In the genomic region with DNA sequence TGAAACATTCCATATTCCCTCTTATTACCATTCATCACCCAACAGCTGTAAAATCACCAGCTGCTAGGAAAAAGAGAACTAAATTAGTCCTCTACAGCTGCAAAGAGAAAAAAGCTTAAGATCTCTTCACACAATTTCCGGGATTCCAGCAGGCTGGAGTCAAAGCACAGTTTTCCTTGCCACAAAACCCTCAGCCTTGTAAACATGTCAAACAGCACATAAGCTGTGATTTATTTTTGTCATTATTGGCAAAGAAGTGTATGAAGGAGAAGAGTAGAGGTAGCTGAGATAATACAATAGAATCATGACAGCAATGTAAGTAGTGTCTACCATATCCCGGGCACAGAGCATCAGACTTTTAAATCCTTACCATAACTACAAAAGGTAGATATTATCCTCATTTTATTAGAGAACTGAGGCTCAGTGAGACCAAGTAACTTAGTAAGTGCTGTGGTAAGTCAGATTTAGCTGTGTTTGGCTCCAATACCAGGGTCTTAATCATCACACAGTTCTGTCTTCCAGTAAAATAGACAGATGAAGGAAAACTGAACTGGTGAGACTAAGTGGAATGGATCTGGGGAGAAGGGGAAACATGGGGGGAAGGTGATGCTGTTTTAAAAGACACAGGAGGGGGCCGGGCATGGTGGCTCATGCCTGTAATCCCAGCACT, we compare ENCODE assay signal across 12 cellular contexts. TPM values are rescaled to one million over a fixed set of nuclear protein-coding genes. Genes with fewer than 3 reads are reported as not detected.
DNase-seq lines count a peak whose midpoint lies in the region; ATAC-seq, FAIRE-seq and TF ChIP-seq lines count a peak whose summit lies in the region.
"Had no signal": no experiment of that assay in that cellular context is flagged by ENCODE, and none has a peak within 500 bp of the region (broad histone marks: within the 10 kb centered on the region; RNA-seq: fewer than 3 reads in every experiment).

No MANE protein-coding gene starts in this region.

- H3K4me3 ChIP-seq in fibroblast of mammary gland (ENCODE audit: control insufficient read depth, low read depth, low read length) (no peak overlapping the region), pancreas (peak overlapping the region in 1 of 4 donors; percentile 0)
- H3K4me3 ChIP-seq: cardiac muscle cell had no signal

- no peaks in the 10 kb centered on the region for H3K9me3 ChIP-seq in pancreas

- TF ChIP-seq CTCF in fibroblast of mammary gland (conservative IDR thresholded peaks at IDR 0.05; ENCODE audit: control insufficient read depth, insufficient read depth, low read depth, low read length) (no peak), pancreas (IDR thresholded peaks at IDR 0.05) (no peak)

- peak overlapping the region in 2 of 4 donors; percentile 47 to 60 for H3K27ac ChIP-seq in pancreas
- H3K27ac ChIP-seq: cardiac muscle cell had no signal

- FAIRE-seq in pancreas (lab: Jason Lieb, UNC) = peak; percentile 41

- H3K27me3 ChIP-seq in pancreas = no peaks in the 10 kb centered on the region

- peaks cover 12 to 33% (median 13%) of the 10 kb centered on the region in 3 donors for H3K4me1 ChIP-seq in pancreas

- 53 to 65% methylated on average over 3 of the region's 3 CpGs for WGBS in pancreas, 2 donors

- intact Hi-C loops in pancreas (cut with DNase I) = no loop called here

- in situ Hi-C loops in Caki2 (cut with HindIII; ENCODE audit: low pct_unique_long_range_greater_than_20kb, low sequenced_read_pairs) = no loop called here

- DNase-seq in Caki2 (ENCODE audit: low read depth) (peak; percentile 28), NCI-H82 (lab: John Stamatoyannopoulos, UW) (peak; percentile 64), fibroblast of mammary gland (ENCODE audit: low read depth) (peak; percentile 84), pancreas (no peak), occipital lobe (lab: John Stamatoyannopoulos, UW) (no peak), DMS53 (lab: John Stamatoyannopoulos, UW) (no peak)
- no peak for DNase-seq in stimulated activated CD4-positive, alpha-beta T cell treated with anti-CD3 and anti-CD28 coated beads, Interleukin-4, amount 100 ng/mL, for 1 hour
- DNase-seq: activated CD4-positive, alpha-beta T cell treated with anti-CD3 and anti-CD28 coated beads for 36 hours; CD8-positive, alpha-beta T cell; Karpas-422 had no signal

- ATAC-seq in pancreas = peak in 1 of 4 donors; percentile 4
- ATAC-seq in GM18870 (IDR thresholded peaks at IDR 0.05; ENCODE audit: unreplicated experiment) = no peak
- ATAC-seq: activated CD4-positive, alpha-beta T cell treated with anti-CD3 and anti-CD28 coated beads for 36 hours; CD8-positive, alpha-beta T cell had no signal

- H3K36me3 ChIP-seq in pancreas = no peaks in the 10 kb centered on the region
- H3K36me3 ChIP-seq: cardiac muscle cell had no signal

RNA-seq across cellular contexts. Expression of gene NTN4, which starts 57.3 kb away (rescaled TPM):
- total RNA-seq in Caki2 (2014; rRNA removed; shearing (Covaris generic); ENCODE audit: low replicate concordance) = 70.3 and 91.7 TPM in 2 replicates
- total RNA-seq in pancreas = 10 to 100 TPM; 14.6 to 63.9 (median 22.7) TPM
- polyA plus RNA-seq in pancreas = 10 to 100 TPM; 15.5 to 18.1 TPM
- total RNA-seq in occipital lobe = 44.3 TPM
- total RNA-seq: activated CD4-positive, alpha-beta T cell treated with anti-CD3 and anti-CD28 coated beads for 36 hours had no signal

Comparison
In these comparisons a context has a peak if more than half of its experiments do, and no peak if none do; other contexts are left out.
1. DNase-seq: peak in Caki2 (single experiment), NCI-H82 (single experiment) and fibroblast of mammary gland (single experiment); none in pancreas (0 of 6), stimulated activated CD4-positive, alpha-beta T cell treated with anti-CD3 and anti-CD28 coated beads, Interleukin-4, amount 100 ng/mL, for 1 hour (single experiment), occipital lobe (single experiment) and DMS53 (single experiment).